8 cellular contexts compared by ENCODE assay signal in genomic region chr16:53220585-53220984, GRCh38.
DNase-seq lines count a peak whose midpoint lies in the region; ATAC-seq, FAIRE-seq and TF ChIP-seq lines count a peak whose summit lies in the region.

No MANE protein-coding gene starts in this region.

- H3K4me1 ChIP-seq in A549 (peaks cover 58% of the 10 kb centered on the region), uterus (peaks cover 0 to 10% of the 10 kb centered on the region in 2 donors)

- 0 out of 5 replicates have a peak, but pooled peaks of 1 of the 2 experiments have one; percentile 17 for TF ChIP-seq RAD21 in A549 (conservative IDR thresholded peaks at IDR 0.05 in 1 of 2, IDR thresholded peaks at IDR 0.05 in 1 of 2)

- no peak overlapping the region for H3K27ac Mint-ChIP-seq in activated B cell treated with CpG ODN at 0.5 μM for 24 hours
- no peak overlapping the region for H3K27ac Mint-ChIP-seq in immature natural killer cell

- no peaks in the 10 kb centered on the region for H3K9me3 Mint-ChIP-seq in activated B cell treated with CpG ODN at 0.5 μM for 24 hours
- no peaks in the 10 kb centered on the region for H3K9me3 Mint-ChIP-seq in immature natural killer cell

- 94% methylated on average over 2 of the region's 2 CpGs for WGBS in A549 (ENCODE audit: missing lambda C conversion rate)

- no peaks in the 10 kb centered on the region for H3K36me3 ChIP-seq in uterus

- no peak overlapping the region for H3K4me3 ChIP-seq in A549
- no peak overlapping the region for H3K4me3 ChIP-seq in uterus

- CTCF ChIA-PET in A549 (lab: Yijun Ruan, JAX) (interaction anchor here (1.5 kb wide), 1 partner anchor 13 kb away, joined by 4 read pairs; no protein-coding TSS in a partner anchor), activated B cell treated with CpG ODN at 0.5 μM for 24 hours (lab: Charles Lee) (interaction anchor here (1.0 to 3.5 kb wide), 7 partner anchors 10 to 245 kb away, joined by 3 to 20 read pairs (median 4); partner anchors contain the start of gene CHD9)

- TF ChIP-seq EP300 in A549 (IDR thresholded peaks at IDR 0.05), result no peak

- H3K4me3 Mint-ChIP-seq in activated B cell treated with CpG ODN at 0.5 μM for 24 hours, result no peak overlapping the region
- H3K4me3 Mint-ChIP-seq in immature natural killer cell, result no peak overlapping the region

- H3K4me1 Mint-ChIP-seq in activated B cell treated with CpG ODN at 0.5 μM for 24 hours (peaks cover 14% of the 10 kb centered on the region), immature natural killer cell (peaks cover 5 to 11% of the 10 kb centered on the region in 2 donors)

- TF ChIP-seq POLR2A in A549 (IDR thresholded peaks at IDR 0.05; ENCODE audit: low read length) (no peak), uterus (IDR thresholded peaks at IDR 0.05) (no peak)

- H3K27ac ChIP-seq in A549 (peak overlapping the region in 1 of 2 experiments; percentile 13; a peak in 1 of 6 replicates), uterus (peak overlapping the region in 1 of 2 donors; percentile 39)

- H3K27me3 Mint-ChIP-seq in activated B cell treated with CpG ODN at 0.5 μM for 24 hours, result no peaks in the 10 kb centered on the region
- no peaks in the 10 kb centered on the region for H3K27me3 Mint-ChIP-seq in immature natural killer cell (ENCODE audit: low read depth in 3 of 3)

- DNase-seq in A549 (ENCODE audit: low read depth in 1 of 2, low spot score in 1 of 2) (peak in 1 of 2 experiments; percentile 49), activated B cell treated with CpG ODN at 0.5 μM for 24 hours (no peak), immature natural killer cell (peak; percentile 20 to 37 (median 22)), kidney glomerular epithelial cell (lab: John Stamatoyannopoulos, UW) (no peak), uterus (no peak)

- H3K9me3 ChIP-seq in A549 (no peaks in the 10 kb centered on the region), uterus (no peaks in the 10 kb centered on the region)

- TF ChIP-seq CTCF in A549 (IDR thresholded peaks at IDR 0.05), result 0 out of 3 replicates have a peak, but pooled peaks have one; percentile 12
- TF ChIP-seq CTCF in activated B cell treated with CpG ODN at 0.5 μM for 24 hours (IDR thresholded peaks at IDR 0.05), result no peak
- TF ChIP-seq CTCF in uterus (IDR thresholded peaks at IDR 0.05), result peak in 2 of 4 experiments; percentile 22 to 28

- H3K36me3 Mint-ChIP-seq in activated B cell treated with CpG ODN at 0.5 μM for 24 hours (ENCODE audit: low read depth) (peaks cover 17% of the 10 kb centered on the region), immature natural killer cell (peaks cover 0 to 4% (median 0%) of the 10 kb centered on the region in 3 donors)

- peak overlapping the region; percentile 52; the same call in 2 of the 3 replicates for H3K4me2 ChIP-seq in A549

- FAIRE-seq in A549 (lab: Jason Lieb, UNC), result no peak

- no peaks in the 10 kb centered on the region for H3K27me3 ChIP-seq in uterus

- intact Hi-C loops in activated B cell treated with CpG ODN at 0.5 μM for 24 hours (cut with micrococcal nuclease) (loop anchor here (1.0 to 10.0 kb wide), 4 partner anchors 14 to 244 kb away; no protein-coding TSS in a partner anchor), uterus (cut with DNase I; ENCODE audit: low total_unique reads) (no loop called here)

- ATAC-seq in A549 (peak; percentile 76 to 81; a peak in 5 of 6 replicates), GM18511 (IDR thresholded peaks at IDR 0.05; ENCODE audit: unreplicated experiment) (peak; percentile 53), activated B cell treated with CpG ODN at 0.5 μM for 24 hours (ENCODE audit: low read depth) (peak; percentile 60), HG03196 (IDR thresholded peaks at IDR 0.05; ENCODE audit: unreplicated experiment) (no peak), HG03460 (IDR thresholded peaks at IDR 0.05; ENCODE audit: unreplicated experiment) (no peak)

- POLR2A ChIA-PET in A549 (lab: Yijun Ruan, JAX), result no interaction called here
- POLR2A ChIA-PET in activated B cell treated with CpG ODN at 0.5 μM for 24 hours (lab: Charles Lee), result interaction anchor here (1.0 to 1.1 kb wide), 2 partner anchors 10 to 165 kb away, joined by 3 to 7 read pairs; partner anchors contain the start of gene CHD9

TF ChIP-seq in A549, 52 proteins besides CTCF, POLR2A, EP300 and RAD21:
- TF ChIP-seq NFE2L2 (conservative IDR thresholded peaks at IDR 0.05; ENCODE audit: low read length) (no peak), HOXB13 (CRISPR knock-in tag; IDR thresholded peaks at IDR 0.05; ENCODE audit: low read depth) (no peak), GATA3 (IDR thresholded peaks at IDR 0.05; ENCODE audit: borderline replicate concordance) (no peak), MYC (IDR thresholded peaks at IDR 0.05; ENCODE audit: borderline replicate concordance, low read length) (no peak)

Comparison
In these comparisons a context has a peak if more than half of its experiments do, and no peak if none do; other contexts are left out.
1. ATAC-seq: peak in A549 (2 of 2), GM18511 (single experiment) and activated B cell treated with CpG ODN at 0.5 μM for 24 hours (single experiment); none in HG03196 (single experiment) and HG03460 (single experiment).
2. DNase-seq: peak in immature natural killer cell (3 of 3); none in activated B cell treated with CpG ODN at 0.5 μM for 24 hours (single experiment), kidney glomerular epithelial cell (single experiment) and uterus (0 of 2).